Comparison of ENCODE assay signal across 23 cellular contexts in genomic region chr12:10122689-10123088, GRCh38. TPM values are rescaled to one million over a fixed set of nuclear protein-coding genes. Genes with fewer than 3 reads are reported as not detected.
DNase-seq lines count a peak whose midpoint lies in the region; ATAC-seq, FAIRE-seq and TF ChIP-seq lines count a peak whose summit lies in the region.
"Had no signal": no experiment of that assay in that cellular context is flagged by ENCODE, and none has a peak within 500 bp of the region (broad histone marks: within the 10 kb centered on the region; RNA-seq: fewer than 3 reads in every experiment).

No MANE protein-coding gene starts in this region.

- no peak for FAIRE-seq in kidney (lab: Jason Lieb, UNC)
- FAIRE-seq: A204.1, GM12878, GM19239 had no signal

- no peaks in the 10 kb centered on the region for H3K36me3 ChIP-seq in kidney (ENCODE audit: control insufficient read depth in 1 of 2, insufficient read depth in 2 of 2, low read length in 2 of 2)
- peaks cover 81% of the 10 kb centered on the region for H3K36me3 ChIP-seq in neutrophil
- H3K36me3 ChIP-seq: BE2C, HAP-1 had no signal

- H3K4me1 Mint-ChIP-seq in mesothelial cell of epicardium: no peaks in the 10 kb centered on the region

- H3K4me1 ChIP-seq in kidney (ENCODE audit: control insufficient read depth in 1 of 2, insufficient read depth in 1 of 2, low read depth in 1 of 2, low read length in 2 of 2) (no peaks in the 10 kb centered on the region), neutrophil (ENCODE audit: control insufficient read depth in 1 of 2, insufficient read depth in 1 of 2, low read depth in 1 of 2, low read length in 1 of 2) (peaks cover 64 to 72% of the 10 kb centered on the region in 2 experiments)
- H3K4me1 ChIP-seq: BE2C, HAP-1 had no signal

- peaks cover 5% of the 10 kb centered on the region for H3K9me3 Mint-ChIP-seq in mesothelial cell of epicardium
- H3K9me3 Mint-ChIP-seq: CD4-positive, alpha-beta T cell had no signal

- H3K4me3 ChIP-seq in kidney (ENCODE audit: low read length in 2 of 2): no peak overlapping the region
- H3K4me3 ChIP-seq in neutrophil (ENCODE audit: low read depth in 1 of 2, low read length in 1 of 2): peak overlapping the region in 1 of 2 experiments; percentile 49
- H3K4me3 ChIP-seq: GM12878, GM23248, HAP-1 had no signal

- no peaks in the 10 kb centered on the region for H3K36me3 Mint-ChIP-seq in mesothelial cell of epicardium

- ATAC-seq in Right ventricle myocardium superior (ENCODE audit: poor library complexity): no peak
- ATAC-seq: GM12878 had no signal

- intact Hi-C loops in kidney (cut with DNase I) (no loop called here), Right ventricle myocardium superior (cut with DNase I) (no loop called here)

- no peak overlapping the region for H3K27ac Mint-ChIP-seq in mesothelial cell of epicardium
- H3K27ac Mint-ChIP-seq: CD4-positive, alpha-beta T cell; IgD-negative memory B cell had no signal

- TF ChIP-seq CTCF in kidney (IDR thresholded peaks at IDR 0.05; ENCODE audit: borderline replicate concordance, extremely low read depth, insufficient read depth) (no peak), neutrophil (IDR thresholded peaks at IDR 0.05) (no peak), mesothelial cell of epicardium (IDR thresholded peaks at IDR 0.05; ENCODE audit: unreplicated experiment) (no peak)

- H3K27ac ChIP-seq in kidney (ENCODE audit: low read depth in 2 of 2, low read length in 2 of 2) (no peak overlapping the region), neutrophil (peak overlapping the region; percentile 88)
- H3K27ac ChIP-seq: GM23248 had no signal

- H3K27me3 ChIP-seq in neutrophil: no peaks in the 10 kb centered on the region

- DNase-seq in DMS53 (lab: John Stamatoyannopoulos, UW) (peak; percentile 66), HuH-7 (ENCODE audit: low spot score) (peak; percentile 65), kidney (peak; percentile 15), NCI-H187 treated with DMSO at 0.1 percent for 48 hours (lab: John Stamatoyannopoulos, UW) (no peak), Right ventricle myocardium superior (no peak), mesothelial cell of epicardium (ENCODE audit: low spot score in 2 of 2, unreplicated experiment in 2 of 2) (no peak)
- DNase-seq: ACHN; BE2C; C1 segment of cervical spinal cord; CD4-positive, alpha-beta T cell; DMS153; DND-41; EL; GM23248; KBM-7 had no signal

- no peak overlapping the region for H3K9ac ChIP-seq in kidney (ENCODE audit: low read length in 2 of 2)
- H3K9ac ChIP-seq: GM23248 had no signal

- H3K9me3 ChIP-seq in kidney (ENCODE audit: control insufficient read depth in 1 of 2, low read length in 2 of 2) (no peaks in the 10 kb centered on the region), neutrophil (no peaks in the 10 kb centered on the region)
- H3K9me3 ChIP-seq: BE2C, HAP-1 had no signal

- H3K4me3 Mint-ChIP-seq in mesothelial cell of epicardium: no peak overlapping the region
- H3K4me3 Mint-ChIP-seq: CD4-positive, alpha-beta T cell; IgD-negative memory B cell had no signal

- H3K27me3 Mint-ChIP-seq in mesothelial cell of epicardium (ENCODE audit: low read depth): no peaks in the 10 kb centered on the region
- H3K27me3 Mint-ChIP-seq: CD4-positive, alpha-beta T cell had no signal

RNA-seq across cellular contexts. Expression of gene CLEC7A, which starts 7.3 kb away (rescaled TPM):
- total RNA-seq in kidney (20.0 TPM), Right ventricle myocardium superior (2.3 TPM), mesothelial cell of epicardium (0.11 TPM in 1 of 3 replicates, not detected in the others)
- 0.43 TPM for polyA plus RNA-seq in kidney (ENCODE audit: insufficient read depth, low read depth, low replicate concordance)
- total RNA-seq: G401, GM12878, GM23248, HT-29 had no signal
- polyA plus RNA-seq: GM12878, GM23248 had no signal

RNA-seq across cellular contexts. Expression of gene CLEC1A, which starts 23.9 kb away (rescaled TPM):
- total RNA-seq in kidney (6.3 TPM), Right ventricle myocardium superior (2.5 TPM), mesothelial cell of epicardium (0.32 to 0.51 TPM (median 0.49 TPM) in 3 replicates)
- polyA plus RNA-seq in kidney (ENCODE audit: insufficient read depth, low read depth, low replicate concordance): 5.3 TPM
- total RNA-seq: CD4-positive, alpha-beta T cell; G401; GM12878; GM23248; HT-29 had no signal
- polyA plus RNA-seq: GM12878, GM23248, IgD-negative memory B cell had no signal

RNA-seq across cellular contexts. Expression of gene OLR1, which starts 49.2 kb away (rescaled TPM):
- 6.7 TPM for total RNA-seq in kidney
- 11.5 TPM for polyA plus RNA-seq in kidney (ENCODE audit: insufficient read depth, low read depth, low replicate concordance)
- total RNA-seq in Right ventricle myocardium superior: 0.35 TPM
- 1.3 to 1.7 TPM (median 1.4 TPM) in 3 replicates for total RNA-seq in mesothelial cell of epicardium
- total RNA-seq: CD4-positive, alpha-beta T cell; HT-29 had no signal
- polyA plus RNA-seq: GM12878, IgD-negative memory B cell had no signal

RNA-seq across cellular contexts. Expression of gene TMEM52B, which starts 56.1 kb away (rescaled TPM):
- total RNA-seq in kidney (25.7 TPM), Right ventricle myocardium superior (not detected), mesothelial cell of epicardium (0.97 to 1.6 TPM (median 1.1 TPM) in 3 replicates)
- 292 TPM for polyA plus RNA-seq in kidney (ENCODE audit: insufficient read depth, low read depth, low replicate concordance)
- total RNA-seq: CD4-positive, alpha-beta T cell; G401; GM12878; HT-29 had no signal
- polyA plus RNA-seq: GM12878, IgD-negative memory B cell had no signal

Comparison
In these comparisons a context has a peak if more than half of its experiments do, and no peak if none do; other contexts are left out.
1. DNase-seq: peak in DMS53 (single experiment), HuH-7 (single experiment) and kidney (single experiment); none in NCI-H187 treated with DMSO at 0.1 percent for 48 hours (single experiment), Right ventricle myocardium superior (single experiment) and mesothelial cell of epicardium (0 of 2).